16 cellular contexts compared by ENCODE assay signal in genomic region chr7:37028909-37029440, GRCh38.
A peak's percentile ranks its signal among the peaks of the same experiment; 100 is the strongest.
DNase-seq lines count a peak whose midpoint lies in the region; ATAC-seq and TF ChIP-seq lines count a peak whose summit lies in the region.
"Had no signal": no experiment of that assay in that cellular context is flagged by ENCODE, and none has a peak within 500 bp of the region (broad histone marks: within the 10 kb centered on the region; RNA-seq: fewer than 3 reads in every experiment).

No MANE protein-coding gene starts in this region.

- DNase-seq in activated CD4-positive, alpha-beta T cell treated with anti-CD3 and anti-CD28 coated beads for 24 hours (ENCODE audit: low read depth in 2 of 2): peak; percentile 18 to 21
- no peak for DNase-seq in activated CD4-positive, alpha-beta T cell treated with anti-CD3 and anti-CD28 coated beads, Interleukin-2, amount 10 ng/mL, durations not matched to agents 7 days and 5 days
- peak; percentile 73 for DNase-seq in activated CD8-positive, alpha-beta T cell treated with anti-CD3 and anti-CD28 coated beads for 36 hours
- DNase-seq in islet precursor cell: peak; percentile 82
- DNase-seq in stimulated activated CD8-positive, alpha-beta memory T cell treated with anti-CD3 and anti-CD28 coated beads, Interleukin-4, amount 100 ng/mL, for 24 hours (ENCODE audit: low read depth): peak; percentile 23
- no peak for DNase-seq in uterus
- no peak for DNase-seq in left ventricle myocardium inferior
- no peak for DNase-seq in NCI-H2029 treated with DMSO at 0.1 percent for 48 hours (lab: John Stamatoyannopoulos, UW)
- DNase-seq: activated effector memory CD4-positive, alpha-beta T cell treated with anti-CD3 and anti-CD28 coated beads, Interleukin-2, amount 50 U/mL, for 16 hours; CD8-positive, alpha-beta memory T cell; head of caudate nucleus; NCI-H1092 treated with DMSO at 0.1 percent for 48 hours; thyroid gland had no signal

- peaks cover 0 to 13% of the 10 kb centered on the region in 2 donors for H3K4me1 ChIP-seq in uterus
- peaks cover 26% of the 10 kb centered on the region for H3K4me1 ChIP-seq in left ventricle myocardium inferior

- H3K9me3 ChIP-seq in uterus: no peaks in the 10 kb centered on the region
- no peaks in the 10 kb centered on the region for H3K9me3 ChIP-seq in left ventricle myocardium inferior (replicated peaks)
- H3K9me3 ChIP-seq: thyroid gland had no signal

- intact Hi-C loops in activated CD8-positive, alpha-beta T cell treated with anti-CD3 and anti-CD28 coated beads for 36 hours (cut with micrococcal nuclease): no loop called here
- intact Hi-C loops in uterus (cut with DNase I; ENCODE audit: low total_unique reads): loop anchor here (5.0 kb wide), 1 partner anchor 1347 kb away; no protein-coding TSS in a partner anchor
- intact Hi-C loops in left ventricle myocardium inferior (cut with micrococcal nuclease): no loop called here

- no peak overlapping the region for H3K27ac Mint-ChIP-seq in activated CD4-positive, alpha-beta T cell treated with anti-CD3 and anti-CD28 coated beads, Interleukin-2, amount 10 ng/mL, durations not matched to agents 7 days and 5 days
- peak overlapping the region; percentile 75 for H3K27ac Mint-ChIP-seq in activated CD8-positive, alpha-beta T cell treated with anti-CD3 and anti-CD28 coated beads for 36 hours

- POLR2A ChIA-PET in activated CD4-positive, alpha-beta T cell treated with anti-CD3 and anti-CD28 coated beads, Interleukin-2, amount 10 ng/mL, durations not matched to agents 7 days and 5 days (lab: Charles Lee): no interaction called here
- POLR2A ChIA-PET in activated CD8-positive, alpha-beta T cell treated with anti-CD3 and anti-CD28 coated beads for 36 hours (lab: Charles Lee): no interaction called here

- H3K27me3 ChIP-seq in uterus (no peaks in the 10 kb centered on the region), left ventricle myocardium inferior (ENCODE audit: low read depth) (no peaks in the 10 kb centered on the region)
- H3K27me3 ChIP-seq: thyroid gland had no signal

- H3K9me3 Mint-ChIP-seq in activated CD4-positive, alpha-beta T cell treated with anti-CD3 and anti-CD28 coated beads, Interleukin-2, amount 10 ng/mL, durations not matched to agents 7 days and 5 days: no peaks in the 10 kb centered on the region
- H3K9me3 Mint-ChIP-seq in activated CD8-positive, alpha-beta T cell treated with anti-CD3 and anti-CD28 coated beads for 36 hours: no peaks in the 10 kb centered on the region
- H3K9me3 Mint-ChIP-seq: CD8-positive, alpha-beta memory T cell had no signal

- CTCF ChIA-PET in activated CD4-positive, alpha-beta T cell treated with anti-CD3 and anti-CD28 coated beads, Interleukin-2, amount 10 ng/mL, durations not matched to agents 7 days and 5 days (lab: Charles Lee): no interaction called here
- CTCF ChIA-PET in activated CD8-positive, alpha-beta T cell treated with anti-CD3 and anti-CD28 coated beads for 36 hours (lab: Charles Lee): interaction anchor here (0.8 to 1.1 kb wide), 3 partner anchors 20 to 544 kb away, joined by 3 read pairs; no protein-coding TSS in a partner anchor

- no peak for TF ChIP-seq POLR2A in uterus (IDR thresholded peaks at IDR 0.05)

- peaks cover 50% of the 10 kb centered on the region for H3K36me3 Mint-ChIP-seq in activated CD4-positive, alpha-beta T cell treated with anti-CD3 and anti-CD28 coated beads, Interleukin-2, amount 10 ng/mL, durations not matched to agents 7 days and 5 days (ENCODE audit: low read depth)
- H3K36me3 Mint-ChIP-seq in activated CD8-positive, alpha-beta T cell treated with anti-CD3 and anti-CD28 coated beads for 36 hours (ENCODE audit: low read depth): peaks cover 31% of the 10 kb centered on the region

- no peaks in the 10 kb centered on the region for H3K27me3 Mint-ChIP-seq in activated CD4-positive, alpha-beta T cell treated with anti-CD3 and anti-CD28 coated beads, Interleukin-2, amount 10 ng/mL, durations not matched to agents 7 days and 5 days
- H3K27me3 Mint-ChIP-seq in activated CD8-positive, alpha-beta T cell treated with anti-CD3 and anti-CD28 coated beads for 36 hours: no peaks in the 10 kb centered on the region
- H3K27me3 Mint-ChIP-seq: CD8-positive, alpha-beta memory T cell had no signal

- no peak overlapping the region for H3K4me3 Mint-ChIP-seq in activated CD4-positive, alpha-beta T cell treated with anti-CD3 and anti-CD28 coated beads, Interleukin-2, amount 10 ng/mL, durations not matched to agents 7 days and 5 days
- no peak overlapping the region for H3K4me3 Mint-ChIP-seq in activated CD8-positive, alpha-beta T cell treated with anti-CD3 and anti-CD28 coated beads for 36 hours
- H3K4me3 Mint-ChIP-seq: CD8-positive, alpha-beta memory T cell had no signal

- H3K27ac ChIP-seq in uterus (no peak overlapping the region), left ventricle myocardium inferior (replicated peaks) (no peak overlapping the region)
- H3K27ac ChIP-seq: KMS-11, SK-N-MC, thyroid gland had no signal

- H3K4me3 ChIP-seq in uterus (no peak overlapping the region), left ventricle myocardium inferior (no peak overlapping the region)
- H3K4me3 ChIP-seq: SK-N-MC, thyroid gland had no signal

- no peak for TF ChIP-seq CTCF in activated CD8-positive, alpha-beta T cell treated with anti-CD3 and anti-CD28 coated beads for 36 hours (IDR thresholded peaks at IDR 0.05)
- no peak for TF ChIP-seq CTCF in uterus (IDR thresholded peaks at IDR 0.05)
- no peak for TF ChIP-seq CTCF in left ventricle myocardium inferior (IDR thresholded peaks at IDR 0.05; ENCODE audit: borderline replicate concordance)

- no peaks in the 10 kb centered on the region for H3K36me3 ChIP-seq in uterus
- no peaks in the 10 kb centered on the region for H3K36me3 ChIP-seq in left ventricle myocardium inferior
- H3K36me3 ChIP-seq: thyroid gland had no signal

- peaks cover 46% of the 10 kb centered on the region for H3K4me1 Mint-ChIP-seq in activated CD4-positive, alpha-beta T cell treated with anti-CD3 and anti-CD28 coated beads, Interleukin-2, amount 10 ng/mL, durations not matched to agents 7 days and 5 days
- H3K4me1 Mint-ChIP-seq in activated CD8-positive, alpha-beta T cell treated with anti-CD3 and anti-CD28 coated beads for 36 hours (ENCODE audit: low read depth): peaks cover 63% of the 10 kb centered on the region

- ATAC-seq in activated CD8-positive, alpha-beta T cell treated with anti-CD3 and anti-CD28 coated beads for 36 hours: peak; percentile 88
- ATAC-seq: sciatic nerve had no signal

Comparison
In these comparisons a context has a peak if more than half of its experiments do, and no peak if none do; other contexts are left out.
1. DNase-seq: peak in activated CD4-positive, alpha-beta T cell treated with anti-CD3 and anti-CD28 coated beads for 24 hours (2 of 2), activated CD8-positive, alpha-beta T cell treated with anti-CD3 and anti-CD28 coated beads for 36 hours (single experiment), islet precursor cell (single experiment) and stimulated activated CD8-positive, alpha-beta memory T cell treated with anti-CD3 and anti-CD28 coated beads, Interleukin-4, amount 100 ng/mL, for 24 hours (single experiment); none in activated CD4-positive, alpha-beta T cell treated with anti-CD3 and anti-CD28 coated beads, Interleukin-2, amount 10 ng/mL, durations not matched to agents 7 days and 5 days (single experiment), uterus (0 of 2), left ventricle myocardium inferior (single experiment) and NCI-H2029 treated with DMSO at 0.1 percent for 48 hours (single experiment).